In genomic region chr5:129963359-129963758, GRCh38 we compare ENCODE assay signal across 11 cellular contexts. TPM values are rescaled to one million over a fixed set of nuclear protein-coding genes. Genes with fewer than 3 reads are reported as not detected.
DNase-seq lines count a peak whose midpoint lies in the region; TF ChIP-seq lines count a peak whose summit lies in the region.
"Had no signal": no experiment of that assay in that cellular context is flagged by ENCODE, and none has a peak within 500 bp of the region (broad histone marks: within the 10 kb centered on the region; RNA-seq: fewer than 3 reads in every experiment).

No MANE protein-coding gene starts in this region.

- H3K4me1 ChIP-seq in fibroblast of lung (ENCODE audit: control insufficient read depth, extremely low read depth, insufficient read depth, low read length), result no peaks in the 10 kb centered on the region
- no peaks in the 10 kb centered on the region for H3K4me1 ChIP-seq in esophagus muscularis mucosa
- H3K4me1 ChIP-seq: colonic mucosa, pancreas had no signal

- TF ChIP-seq POLR2A in esophagus muscularis mucosa (IDR thresholded peaks at IDR 0.05; ENCODE audit: low read depth), result no peak

- WGBS in esophagus muscularis mucosa, result 43% methylated on average over 3 of the region's 3 CpGs

- H4K20me1 ChIP-seq in fibroblast of lung (ENCODE audit: control insufficient read depth, extremely low read depth, insufficient read depth, low read length), result no peaks in the 10 kb centered on the region

- no peak overlapping the region for H3K4me2 ChIP-seq in fibroblast of lung (ENCODE audit: extremely low read depth, insufficient read depth, low read length)

- no peak overlapping the region for H3K27ac ChIP-seq in fibroblast of lung (ENCODE audit: insufficient read depth, low read length)
- H3K27ac ChIP-seq in esophagus muscularis mucosa (replicated peaks in 1 of 4), result no peak overlapping the region
- H3K27ac ChIP-seq: colonic mucosa, pancreas had no signal

- no peaks in the 10 kb centered on the region for H3K79me2 ChIP-seq in fibroblast of lung (ENCODE audit: control insufficient read depth, insufficient read depth, low read length)

- H3K36me3 ChIP-seq in fibroblast of lung (ENCODE audit: control insufficient read depth, insufficient read depth, low read length) (no peaks in the 10 kb centered on the region), esophagus muscularis mucosa (no peaks in the 10 kb centered on the region)
- H3K36me3 ChIP-seq: colonic mucosa, pancreas had no signal

- no peak overlapping the region for H2AFZ ChIP-seq in fibroblast of lung (ENCODE audit: low read length)

- no peak for TF ChIP-seq EP300 in esophagus muscularis mucosa (IDR thresholded peaks at IDR 0.05)

- DNase-seq in AG20443 (ENCODE audit: low spot score) (peak; percentile 74), RPMI7951 (ENCODE audit: low read depth) (peak; percentile 26), fibroblast of lung (ENCODE audit: low read depth in 2 of 2) (peak; percentile 91 to 95), non-pigmented ciliary epithelial cell (ENCODE audit: low read depth) (peak; percentile 79), Kasumi-1 (lab: John Stamatoyannopoulos, UW) (no peak), esophagus muscularis mucosa (ENCODE audit: extremely low spot score) (no peak), NCI-H1930 (lab: John Stamatoyannopoulos, UW) (no peak)
- DNase-seq in stimulated activated CD4-positive, alpha-beta T cell treated with anti-CD3 and anti-CD28 coated beads, Interleukin-4, amount 100 ng/mL, for 4 hours, result no peak
- DNase-seq: colonic mucosa, immature natural killer cell, pancreas had no signal

- H3K9ac ChIP-seq in fibroblast of lung (ENCODE audit: insufficient read depth, low read length), result no peak overlapping the region

- TF ChIP-seq CTCF in fibroblast of lung (conservative IDR thresholded peaks at IDR 0.05 in 1 of 2, IDR thresholded peaks at IDR 0.05 in 1 of 2; ENCODE audit: low read depth in 1 of 2, low read length in 2 of 2) (no peak), esophagus muscularis mucosa (IDR thresholded peaks at IDR 0.05) (no peak)

- no peak overlapping the region for H3K4me3 ChIP-seq in fibroblast of lung (replicated peaks in 1 of 4; ENCODE audit: control extremely low read depth in 1 of 4, insufficient read depth in 1 of 4, low read depth in 3 of 4, low read length in 4 of 4)
- H3K4me3 ChIP-seq in esophagus muscularis mucosa, result no peak overlapping the region
- H3K4me3 ChIP-seq: colonic mucosa, pancreas had no signal

- intact Hi-C loops in esophagus muscularis mucosa (cut with DNase I), result no loop called here

- H3K9me3 ChIP-seq in fibroblast of lung (ENCODE audit: control insufficient read depth, insufficient read depth, low read depth, low read length), result no peaks in the 10 kb centered on the region
- no peaks in the 10 kb centered on the region for H3K9me3 ChIP-seq in esophagus muscularis mucosa
- H3K9me3 ChIP-seq: colonic mucosa, pancreas had no signal

- no peaks in the 10 kb centered on the region for H3K27me3 ChIP-seq in fibroblast of lung (ENCODE audit: control insufficient read depth, insufficient read depth, low read length)
- no peaks in the 10 kb centered on the region for H3K27me3 ChIP-seq in esophagus muscularis mucosa
- H3K27me3 ChIP-seq: colonic mucosa, pancreas had no signal

RNA-seq across cellular contexts. Expression of gene CHSY3, which starts 59.1 kb away (rescaled TPM):
- 0.48 and 0.49 TPM in 2 replicates for total RNA-seq in RPMI7951 (2014; rRNA removed; shearing (Covaris generic))
- total RNA-seq in fibroblast of lung (0.99 and 1.3 TPM in 2 replicates), esophagus muscularis mucosa (1 to 10 TPM; 1.2 to 2.1 (median 1.7) TPM)
- 0.51 and 0.76 TPM in 2 replicates for polyA plus RNA-seq in fibroblast of lung
- polyA plus RNA-seq in fibroblast of lung (2012), result 0.61 and 0.76 TPM in 2 replicates
- polyA minus RNA-seq in fibroblast of lung (ENCODE audit: low replicate concordance), result 0.55 TPM in 1 of 2 replicates, not detected in the other

Comparison
In these comparisons a context has a peak if more than half of its experiments do, and no peak if none do; other contexts are left out.
1. DNase-seq: peak in AG20443 (single experiment), RPMI7951 (single experiment), fibroblast of lung (2 of 2) and non-pigmented ciliary epithelial cell (single experiment); none in Kasumi-1 (0 of 2), stimulated activated CD4-positive, alpha-beta T cell treated with anti-CD3 and anti-CD28 coated beads, Interleukin-4, amount 100 ng/mL, for 4 hours (0 of 2), esophagus muscularis mucosa (single experiment) and NCI-H1930 (0 of 2).